In the genomic region with DNA sequence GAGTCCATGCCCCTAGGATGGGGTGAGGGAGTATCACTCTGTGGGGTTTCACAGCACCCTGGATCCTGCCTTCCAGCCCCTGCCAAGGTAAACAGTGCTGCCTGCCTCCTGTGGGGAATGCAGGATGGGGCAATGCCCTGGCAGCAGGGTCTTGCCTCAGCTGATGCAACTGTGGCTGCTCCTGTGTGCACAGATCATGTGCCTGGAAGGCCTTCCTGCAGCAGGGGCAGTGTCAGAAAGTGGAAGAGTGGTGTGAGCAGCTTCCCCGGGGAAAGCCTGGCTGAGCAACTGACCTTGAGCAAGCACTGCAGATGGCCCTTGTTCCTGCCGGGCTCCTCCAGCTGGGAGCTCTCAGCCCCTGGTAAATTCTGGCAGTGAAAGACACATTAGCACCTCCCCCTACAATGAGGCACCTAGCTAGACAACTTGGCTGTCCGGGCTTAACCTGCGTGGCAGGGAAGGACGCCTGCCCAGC, we compare ENCODE assay signal across 11 cellular contexts. TPM values are rescaled to one million over a fixed set of nuclear protein-coding genes. Genes with fewer than 3 reads are reported as not detected.
DNase-seq lines count a peak whose midpoint lies in the region; ATAC-seq and TF ChIP-seq lines count a peak whose summit lies in the region.
"Had no signal": no experiment of that assay in that cellular context is flagged by ENCODE, and none has a peak within 500 bp of the region (broad histone marks: within the 10 kb centered on the region; RNA-seq: fewer than 3 reads in every experiment).

No MANE protein-coding gene starts in this region.

- peaks cover 19% of the 10 kb centered on the region for H3K36me3 Mint-ChIP-seq in type B pancreatic cell

- ATAC-seq in GM18870 (IDR thresholded peaks at IDR 0.05; ENCODE audit: unreplicated experiment) (no peak), GM19467 (IDR thresholded peaks at IDR 0.05; ENCODE audit: unreplicated experiment) (no peak), HG03378 (IDR thresholded peaks at IDR 0.05; ENCODE audit: unreplicated experiment) (no peak)

- H3K27ac Mint-ChIP-seq in type B pancreatic cell = no peak overlapping the region

- H3K79me2 ChIP-seq in osteoblast (ENCODE audit: insufficient read depth, low read length) = peaks cover 9% of the 10 kb centered on the region

- H3K27me3 ChIP-seq in BLaER1 treated with 17β-estradiol and CSF1 and Interleukin-3, amounts not matched to agents 10 nM and 100 nM = no peaks in the 10 kb centered on the region
- H3K27me3 ChIP-seq in osteoblast (ENCODE audit: insufficient read depth, low read length) = no peaks in the 10 kb centered on the region

- H3K4me2 ChIP-seq in BLaER1 treated with 17β-estradiol and CSF1 and Interleukin-3, amounts not matched to agents 10 nM and 100 nM = peak overlapping the region; percentile 25 to 78 (median 48); a peak in 21 of 22 replicates
- H3K4me2 ChIP-seq in osteoblast (ENCODE audit: insufficient read depth, low read length) = no peak overlapping the region

- H4K20me1 ChIP-seq in BLaER1 treated with 17β-estradiol and CSF1 and Interleukin-3, amounts not matched to agents 10 nM and 100 nM = peaks cover 0 to 62% (median 34%) of the 10 kb centered on the region in 11 experiments; a peak in 15 of 22 replicates
- peaks cover 13% of the 10 kb centered on the region for H4K20me1 ChIP-seq in osteoblast (ENCODE audit: insufficient read depth, low read length)

- no peak overlapping the region for H2AFZ ChIP-seq in osteoblast (ENCODE audit: low read length)

- no peaks in the 10 kb centered on the region for H3K9me3 ChIP-seq in BLaER1 treated with 17β-estradiol and CSF1 and Interleukin-3, amounts not matched to agents 10 nM and 100 nM (replicated peaks in 1 of 11)
- no peaks in the 10 kb centered on the region for H3K9me3 ChIP-seq in osteoblast (ENCODE audit: low read depth, low read length)

- H3K4me1 Mint-ChIP-seq in type B pancreatic cell (ENCODE audit: unreplicated experiment) = peaks cover 9% of the 10 kb centered on the region

- no peak overlapping the region for H3K4me3 ChIP-seq in BLaER1 treated with 17β-estradiol and CSF1 and Interleukin-3, amounts not matched to agents 10 nM and 100 nM
- H3K4me3 ChIP-seq in NB4 (ENCODE audit: low read depth, low read length) (no peak overlapping the region), epithelial cell of proximal tubule (ENCODE audit: low read depth, low read length) (no peak overlapping the region), osteoblast (ENCODE audit: insufficient read depth, low read length) (no peak overlapping the region)

- TF ChIP-seq CTCF in NB4 (IDR thresholded peaks at IDR 0.05; ENCODE audit: low read depth, low read length) (no peak), epithelial cell of proximal tubule (conservative IDR thresholded peaks at IDR 0.05; ENCODE audit: low read depth, low read length) (no peak), osteoblast (IDR thresholded peaks at IDR 0.05; ENCODE audit: extremely low read depth, low read depth, low read length) (no peak), type B pancreatic cell (conservative IDR thresholded peaks at IDR 0.05) (no peak)

- peaks cover 64 to 78% (median 71%) of the 10 kb centered on the region in 10 experiments for H3K4me1 ChIP-seq in BLaER1 treated with 17β-estradiol and CSF1 and Interleukin-3, amounts not matched to agents 10 nM and 100 nM
- H3K4me1 ChIP-seq in osteoblast (ENCODE audit: insufficient read depth, low read length) = peaks cover 22% of the 10 kb centered on the region

- no peaks in the 10 kb centered on the region for H3K9me3 Mint-ChIP-seq in type B pancreatic cell
- H3K9me3 Mint-ChIP-seq: activated naive CD8-positive, alpha-beta T cell treated with anti-CD3 and anti-CD28 coated beads for 36 hours had no signal

- H3K27me3 Mint-ChIP-seq in type B pancreatic cell = no peaks in the 10 kb centered on the region
- H3K27me3 Mint-ChIP-seq: activated naive CD8-positive, alpha-beta T cell treated with anti-CD3 and anti-CD28 coated beads for 36 hours had no signal

- DNase-seq in NB4 (ENCODE audit: low read depth) = peak; percentile 70
- peak; percentile 45 for DNase-seq in epithelial cell of proximal tubule (ENCODE audit: low read depth)
- peak; percentile 90 for DNase-seq in osteoblast (ENCODE audit: insufficient read length, low spot score, missing footprints)
- no peak for DNase-seq in type B pancreatic cell (ENCODE audit: extremely low spot score, unreplicated experiment)
- DNase-seq: activated naive CD8-positive, alpha-beta T cell treated with anti-CD3 and anti-CD28 coated beads for 36 hours; islet precursor cell; T-helper 2 cell had no signal

- H3K9ac ChIP-seq in BLaER1 treated with 17β-estradiol and CSF1 and Interleukin-3, amounts not matched to agents 10 nM and 100 nM = peak overlapping the region; percentile 19 to 64 (median 58); a peak in 15 of 22 replicates

- H3K4me3 Mint-ChIP-seq in type B pancreatic cell = no peak overlapping the region
- H3K4me3 Mint-ChIP-seq: activated naive CD8-positive, alpha-beta T cell treated with anti-CD3 and anti-CD28 coated beads for 36 hours had no signal

- TF ChIP-seq POLR2A in NB4 (IDR thresholded peaks at IDR 0.05; ENCODE audit: extremely low read depth, insufficient read length) = no peak

- peaks cover 61 to 97% (median 86%) of the 10 kb centered on the region in 11 experiments for H3K36me3 ChIP-seq in BLaER1 treated with 17β-estradiol and CSF1 and Interleukin-3, amounts not matched to agents 10 nM and 100 nM
- H3K36me3 ChIP-seq in osteoblast (ENCODE audit: insufficient read depth, low read length) = peaks cover 68% of the 10 kb centered on the region

- peak overlapping the region; percentile 50 to 77 (median 74); a peak in 21 of 22 replicates for H3K27ac ChIP-seq in BLaER1 treated with 17β-estradiol and CSF1 and Interleukin-3, amounts not matched to agents 10 nM and 100 nM
- H3K27ac ChIP-seq in osteoblast (ENCODE audit: low read depth, low read length) = peak overlapping the region; percentile 65

RNA-seq across cellular contexts. Expression of a gene that starts 9.9 kb away (rescaled TPM):
- total RNA-seq in epithelial cell of proximal tubule (57.9 and 83.1 TPM in 2 replicates), osteoblast (34.2 and 44.2 TPM in 2 replicates), type B pancreatic cell (ENCODE audit: low replicate concordance) (21.7 and 23.2 TPM in 2 replicates)
